ENCODE assay signal across 20 cellular contexts in genomic region chr4:5018603-5019002, GRCh38. TPM values are rescaled to one million over a fixed set of nuclear protein-coding genes. Genes with fewer than 3 reads are reported as not detected.
DNase-seq lines count a peak whose midpoint lies in the region; ATAC-seq and TF ChIP-seq lines count a peak whose summit lies in the region.
"Had no signal": no experiment of that assay in that cellular context is flagged by ENCODE, and none has a peak within 500 bp of the region (broad histone marks: within the 10 kb centered on the region; RNA-seq: fewer than 3 reads in every experiment).

No MANE protein-coding gene starts in this region.

- H3K9me2 ChIP-seq in MM.1S (replicated peaks; ENCODE audit: insufficient read depth, low read length) = no peaks in the 10 kb centered on the region

- no peaks in the 10 kb centered on the region for H3F3A ChIP-seq in MM.1S (ENCODE audit: insufficient read depth, low read length)

- H3K27me3 Mint-ChIP-seq in dendritic cell treated with granulocyte-macrophage colony-stimulating factor and Interleukin-4, amounts not matched to agents 40 ng/mL and 50 ng/mL, for 4 days = peaks cover 10% of the 10 kb centered on the region
- peaks cover 15% of the 10 kb centered on the region for H3K27me3 Mint-ChIP-seq in nephron (ENCODE audit: low read depth)

- no peak overlapping the region for H3K27ac Mint-ChIP-seq in dendritic cell treated with granulocyte-macrophage colony-stimulating factor and Interleukin-4, amounts not matched to agents 40 ng/mL and 50 ng/mL, for 4 days
- H3K27ac Mint-ChIP-seq in nephron = no peak overlapping the region
- H3K27ac Mint-ChIP-seq: activated CD4-positive, alpha-beta memory T cell treated with anti-CD3 and anti-CD28 coated beads, Interleukin-2, amount 10 ng/mL, durations not matched to agents 7 days and 5 days; CD4-positive, CD25-positive, alpha-beta regulatory T cell; neural progenitor cell had no signal

- H3K36me3 ChIP-seq in DND-41 (ENCODE audit: insufficient read depth, low read length) (no peaks in the 10 kb centered on the region), MM.1S (replicated peaks; ENCODE audit: insufficient read depth, low read length) (no peaks in the 10 kb centered on the region)
- H3K36me3 ChIP-seq: neural progenitor cell, Peyer's patch, prostate gland, suprapubic skin, vagina had no signal

- peak overlapping the region; percentile 2 for H3K4me3 Mint-ChIP-seq in dendritic cell treated with granulocyte-macrophage colony-stimulating factor and Interleukin-4, amounts not matched to agents 40 ng/mL and 50 ng/mL, for 4 days
- H3K4me3 Mint-ChIP-seq in nephron = peak overlapping the region in 2 of 3 experiments; percentile 35
- H3K4me3 Mint-ChIP-seq: activated CD4-positive, alpha-beta memory T cell treated with anti-CD3 and anti-CD28 coated beads, Interleukin-2, amount 10 ng/mL, durations not matched to agents 7 days and 5 days; CD4-positive, CD25-positive, alpha-beta regulatory T cell had no signal

- ATAC-seq in DND-41 (ENCODE audit: insufficient read depth, low read depth) = 0 out of 3 replicates have a peak, but pooled peaks have one; percentile 36
- ATAC-seq: left colon had no signal

- no peak for TF ChIP-seq CTCF in DND-41 (IDR thresholded peaks at IDR 0.05; ENCODE audit: borderline replicate concordance, extremely low read depth, low read length, poor library complexity, severe bottlenecking)
- no peak for TF ChIP-seq CTCF in NB4 (IDR thresholded peaks at IDR 0.05; ENCODE audit: low read depth, low read length)
- no peak for TF ChIP-seq CTCF in nephron (IDR thresholded peaks at IDR 0.05; ENCODE audit: unreplicated experiment in 3 of 3)
- no peak for TF ChIP-seq CTCF in MM.1S (IDR thresholded peaks at IDR 0.05; ENCODE audit: low read length)

- no peaks in the 10 kb centered on the region for H3K9me3 Mint-ChIP-seq in dendritic cell treated with granulocyte-macrophage colony-stimulating factor and Interleukin-4, amounts not matched to agents 40 ng/mL and 50 ng/mL, for 4 days
- H3K9me3 Mint-ChIP-seq in nephron = peaks cover 8% of the 10 kb centered on the region
- H3K9me3 Mint-ChIP-seq: activated CD4-positive, alpha-beta memory T cell treated with anti-CD3 and anti-CD28 coated beads, Interleukin-2, amount 10 ng/mL, durations not matched to agents 7 days and 5 days had no signal

- no peaks in the 10 kb centered on the region for H4K20me1 ChIP-seq in DND-41 (ENCODE audit: insufficient read depth, low read length)
- no peaks in the 10 kb centered on the region for H4K20me1 ChIP-seq in MM.1S (ENCODE audit: insufficient read depth, low read length)

- H3K4me2 ChIP-seq in DND-41 (ENCODE audit: insufficient read depth, low read length) (no peak overlapping the region), MM.1S (ENCODE audit: low read depth, low read length) (no peak overlapping the region)

- no peak for DNase-seq in DND-41
- peak; percentile 65 for DNase-seq in NB4 (ENCODE audit: low read depth)
- DNase-seq in mucosa of gallbladder (ENCODE audit: low spot score) = no peak
- no peak for DNase-seq in MM.1S
- no peak for DNase-seq in activated gamma-delta T cell (lab: John Stamatoyannopoulos, UW)
- DNase-seq: activated CD4-positive, alpha-beta memory T cell treated with anti-CD3 and anti-CD28 coated beads, Interleukin-2, amount 10 ng/mL, durations not matched to agents 7 days and 5 days; activated CD4-positive, CD25-positive, alpha-beta regulatory T cell; CD4-positive, CD25-positive, alpha-beta regulatory T cell; left colon; NCI-H187; Peyer's patch; stimulated activated CD4-positive, alpha-beta T cell treated with anti-CD3 and anti-CD28 coated beads, Interleukin-1b, Interleukin-23, amount 100 ng/mL, for 48 hours had no signal

- no peak for TF ChIP-seq POLR2A in NB4 (IDR thresholded peaks at IDR 0.05; ENCODE audit: extremely low read depth, insufficient read length)

- H3K9me3 ChIP-seq in DND-41 (ENCODE audit: insufficient read depth, low read length, severe bottlenecking) (no peaks in the 10 kb centered on the region), MM.1S (replicated peaks; ENCODE audit: insufficient read depth, low read length) (no peaks in the 10 kb centered on the region)
- H3K9me3 ChIP-seq: prostate gland, suprapubic skin, vagina had no signal

- H2AFZ ChIP-seq in DND-41 (ENCODE audit: low read depth, low read length) = no peak overlapping the region
- no peak overlapping the region for H2AFZ ChIP-seq in MM.1S (ENCODE audit: low read length)

- peaks cover 14% of the 10 kb centered on the region for H3K4me1 Mint-ChIP-seq in dendritic cell treated with granulocyte-macrophage colony-stimulating factor and Interleukin-4, amounts not matched to agents 40 ng/mL and 50 ng/mL, for 4 days (ENCODE audit: low read depth)
- peaks cover 4% of the 10 kb centered on the region for H3K4me1 Mint-ChIP-seq in nephron
- H3K4me1 Mint-ChIP-seq: activated CD4-positive, alpha-beta memory T cell treated with anti-CD3 and anti-CD28 coated beads, Interleukin-2, amount 10 ng/mL, durations not matched to agents 7 days and 5 days had no signal

- no peaks in the 10 kb centered on the region for H3K36me3 Mint-ChIP-seq in dendritic cell treated with granulocyte-macrophage colony-stimulating factor and Interleukin-4, amounts not matched to agents 40 ng/mL and 50 ng/mL, for 4 days (ENCODE audit: low read depth)
- no peaks in the 10 kb centered on the region for H3K36me3 Mint-ChIP-seq in nephron (ENCODE audit: low read depth)
- H3K36me3 Mint-ChIP-seq: CD4-positive, CD25-positive, alpha-beta regulatory T cell; neural progenitor cell had no signal

- H3K4me3 ChIP-seq in DND-41 (ENCODE audit: low read depth in 1 of 2, low read length in 2 of 2) (no peak overlapping the region), NB4 (ENCODE audit: low read depth, low read length) (peak overlapping the region; percentile 68), MM.1S (ENCODE audit: low read length) (no peak overlapping the region)

- H3K79me2 ChIP-seq in DND-41 (ENCODE audit: insufficient read depth, low read length) (no peaks in the 10 kb centered on the region), MM.1S (ENCODE audit: low read length) (no peaks in the 10 kb centered on the region)

- H3K4me1 ChIP-seq in DND-41 (ENCODE audit: insufficient read depth, low read length) = peaks cover 18% of the 10 kb centered on the region
- H3K4me1 ChIP-seq in MM.1S (ENCODE audit: low read length) = no peaks in the 10 kb centered on the region
- H3K4me1 ChIP-seq: Peyer's patch, prostate gland had no signal

- intact Hi-C loops in dendritic cell treated with granulocyte-macrophage colony-stimulating factor and Interleukin-4, amounts not matched to agents 40 ng/mL and 50 ng/mL, for 4 days (cut with micrococcal nuclease) = no loop called here

- H3K9ac ChIP-seq in DND-41 (ENCODE audit: low read depth, low read length) (no peak overlapping the region), MM.1S (ENCODE audit: low read length) (no peak overlapping the region)
- H3K9ac ChIP-seq: neural progenitor cell had no signal

- no peak overlapping the region for H3K27ac ChIP-seq in DND-41 (ENCODE audit: low read length)
- no peak overlapping the region for H3K27ac ChIP-seq in MM.1S (ENCODE audit: low read length)
- H3K27ac ChIP-seq: neural progenitor cell, Peyer's patch, prostate gland, suprapubic skin, vagina had no signal

- H3K27me3 ChIP-seq in DND-41 (ENCODE audit: insufficient read depth, low read length, poor library complexity) = no peaks in the 10 kb centered on the region
- no peaks in the 10 kb centered on the region for H3K27me3 ChIP-seq in MM.1S (replicated peaks; ENCODE audit: insufficient read depth, low read length)
- H3K27me3 ChIP-seq: Peyer's patch, vagina had no signal

RNA-seq across cellular contexts. Expression of gene CYTL1, which starts 0.7 kb away (rescaled TPM):
- 10.7 TPM for total RNA-seq in mucosa of gallbladder
- total RNA-seq: activated CD4-positive, alpha-beta memory T cell treated with anti-CD3 and anti-CD28 coated beads, Interleukin-2, amount 10 ng/mL, durations not matched to agents 7 days and 5 days; G401; T-helper 2 cell treated with Interferon-gamma antibody and Interleukin-4, amounts not matched to agents 100 ng/mL and 5 ng/mL, for 36 hours had no signal

RNA-seq across cellular contexts. Expression of gene STK32B, which starts 32.7 kb away (rescaled TPM):
- 4.1 TPM for total RNA-seq in mucosa of gallbladder
- total RNA-seq: activated CD4-positive, alpha-beta memory T cell treated with anti-CD3 and anti-CD28 coated beads, Interleukin-2, amount 10 ng/mL, durations not matched to agents 7 days and 5 days; CD4-positive, CD25-positive, alpha-beta regulatory T cell; T-helper 2 cell treated with Interferon-gamma antibody and Interleukin-4, amounts not matched to agents 100 ng/mL and 5 ng/mL, for 36 hours had no signal
